ENCODE assay signal across 31 cellular contexts in genomic region chr9:13383216-13383615, GRCh38.
"Had no signal": no experiment of that assay in that cellular context is flagged by ENCODE, and none has a peak within 500 bp of the region (broad histone marks: within the 10 kb centered on the region; RNA-seq: fewer than 3 reads in every experiment).

No MANE protein-coding gene starts in this region.

- ATAC-seq: activated CD8-positive, alpha-beta T cell treated with anti-CD3 and anti-CD28 coated beads for 36 hours; activated naive CD4-positive, alpha-beta T cell treated with anti-CD3 and anti-CD28 coated beads, Interleukin-2, amount 50 U/mL, for 72 hours; activated T-cell treated with anti-CD3 and anti-CD28 coated beads, Interleukin-2, amount 50 U/mL, for 4 hours; Panc1; SK-N-SH treated with all-trans-retinoic acid at 6 μM for 48 hours; T-cell had no signal

- FAIRE-seq: bronchial epithelial cell had no signal

- H3K9me3 ChIP-seq: adrenal gland, SJSA1 had no signal

- H3K4me3 ChIP-seq: adrenal gland, MG63, SJSA1 had no signal

- H3K4me1 ChIP-seq: SJSA1 had no signal

- H3K27ac ChIP-seq: adrenal gland, SJSA1, VCaP had no signal

- H3K36me3 ChIP-seq: adrenal gland, MG63, SJSA1 had no signal

- DNase-seq: activated B cell treated with CpG ODN at 0.5 μM for 24 hours; activated CD4-positive, alpha-beta T cell treated with anti-CD3 and anti-CD28 coated beads for 1 hour; activated CD4-positive, alpha-beta T cell treated with anti-CD3 and anti-CD28 coated beads for 48 hours; activated CD4-positive, alpha-beta T cell treated with anti-CD3 and anti-CD28 coated beads, Interleukin-2, amount 50 U/mL, for 4 hours; activated CD8-positive, alpha-beta T cell treated with anti-CD3 and anti-CD28 coated beads for 36 hours; activated gamma-delta T cell treated with Interleukin-2 at 50 U/mL for 16 hours; activated naive CD4-positive, alpha-beta T cell treated with anti-CD3 and anti-CD28 coated beads for 36 hours; activated T-cell treated with anti-CD3 and anti-CD28 coated beads, Interleukin-2, amount 50 U/mL, for 4 hours; adrenal gland; caudate nucleus; cerebellar nuclear complex; Karpas-422; KBM-7; MG63; NCI-H1048; NCI-H1105 treated with DMSO at 0.1 percent for 48 hours; NCI-H1436; NCI-H1694; NCI-H2029; NCI-H345; NCI-H524 treated with DMSO at 0.1 percent for 48 hours; SHP77 treated with DMSO at 0.1 percent for 48 hours; T-cell; T-helper 2 cell; T-helper 9 cell had no signal

- H3K27me3 ChIP-seq: adrenal gland, MG63, SJSA1 had no signal
